8 cellular contexts compared by ENCODE assay signal in the genomic region with DNA sequence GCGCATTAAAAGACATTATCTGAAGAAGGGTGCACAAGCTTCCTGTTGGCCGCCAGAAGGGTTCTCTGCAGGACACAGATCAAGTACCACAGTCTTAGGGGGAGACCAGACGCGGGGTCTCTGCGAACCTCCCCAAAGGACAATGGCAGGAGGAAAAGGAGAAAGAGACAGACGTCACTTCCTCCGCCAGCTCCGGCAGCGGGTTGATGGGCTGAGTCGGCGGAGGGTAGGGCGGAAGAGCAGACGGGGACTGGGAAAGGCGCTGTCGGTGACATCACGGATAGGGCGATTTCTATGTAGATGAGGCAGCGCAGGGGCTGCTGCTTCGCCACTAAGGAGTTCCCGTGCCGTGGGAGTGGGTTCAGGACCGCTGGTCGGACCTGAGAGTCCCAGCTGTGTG. TPM values are rescaled to one million over a fixed set of nuclear protein-coding genes. Genes with fewer than 3 reads are reported as not detected.
A peak's percentile ranks its signal among the peaks of the same experiment; 100 is the strongest.
DNase-seq lines count a peak whose midpoint lies in the region; ATAC-seq and TF ChIP-seq lines count a peak whose summit lies in the region.
"Not testable (repeated sequence)": the region's sequence is repeated elsewhere in the genome, so short reads cannot be mapped to it uniquely, and the experiment has no call there.

No MANE protein-coding gene starts in this region.

- H3K27ac Mint-ChIP-seq in nephron progenitor cell: peak overlapping the region; percentile 100

- not testable (repeated sequence) for TF ChIP-seq CTCF in fibroblast of the aortic adventitia (IDR thresholded peaks at IDR 0.05; ENCODE audit: insufficient read depth, low read length); nephron progenitor cell (IDR thresholded peaks at IDR 0.05)

- not testable (repeated sequence) for H3K9me3 Mint-ChIP-seq in nephron progenitor cell

- H3K36me3 Mint-ChIP-seq in nephron progenitor cell (ENCODE audit: low read depth): not testable (repeated sequence)

- peak overlapping the region; percentile 87 for H3K4me3 Mint-ChIP-seq in nephron progenitor cell

- H3K4me1 Mint-ChIP-seq in nephron progenitor cell: not testable (repeated sequence)

- H3K27me3 Mint-ChIP-seq in nephron progenitor cell (ENCODE audit: low read depth, poor library complexity): not testable (repeated sequence)

- DNase-seq in DMS114 treated with DMSO at 0.1 percent for 48 hours (lab: John Stamatoyannopoulos, UW; ENCODE audit: unreplicated experiment): peak; percentile 89
- DNase-seq in NCI-H187 treated with DMSO at 0.1 percent for 48 hours (lab: John Stamatoyannopoulos, UW): peak; percentile 90
- peak; percentile 81 for DNase-seq in T follicular helper cell (ENCODE audit: low read depth)
- peak; percentile 84 for DNase-seq in activated naive CD4-positive, alpha-beta T cell treated with Interleukin-2 at 50 U/mL for 16 hours
- not testable (repeated sequence) for DNase-seq in fibroblast of the aortic adventitia (ENCODE audit: low read depth)
- DNase-seq in nephron progenitor cell: peak; percentile 66
- peak; percentile 64 for DNase-seq in stimulated activated CD8-positive, alpha-beta memory T cell treated with anti-CD3 and anti-CD28 coated beads, Interleukin-4, amount 100 ng/mL, for 24 hours (ENCODE audit: low read depth)

- H3K4me3 ChIP-seq in fibroblast of the aortic adventitia (ENCODE audit: low read depth, low read length): peak overlapping the region; percentile 63

- ATAC-seq in HG02610 (IDR thresholded peaks at IDR 0.05; ENCODE audit: unreplicated experiment): peak; percentile 58

RNA-seq across cellular contexts. Expression of gene PPIAL4G, which starts 39.0 kb away (rescaled TPM):
- not detected in 2 replicates for total RNA-seq in fibroblast of the aortic adventitia (ENCODE audit: low replicate concordance)
